In genomic region chr12:122834921-122835692, GRCh38 we compare ENCODE assay signal across 7 cellular contexts. TPM values are rescaled to one million over a fixed set of nuclear protein-coding genes. Genes with fewer than 3 reads are reported as not detected.
DNase-seq lines count a peak whose midpoint lies in the region; ATAC-seq and TF ChIP-seq lines count a peak whose summit lies in the region.

TSS of gene HIP1R (plus strand) at chr12:122835457. CDS start at chr12:122835551, 94 bp downstream.

- H3K4me3 Mint-ChIP-seq in activated CD8-positive, alpha-beta T cell treated with anti-CD3 and anti-CD28 coated beads for 36 hours = peak within 1 kb of the TSS; percentile 92
- H3K4me3 Mint-ChIP-seq in mesothelial cell of epicardium = peak within 1 kb of the TSS; percentile 87

- peak; percentile 57 for DNase-seq in activated CD8-positive, alpha-beta T cell treated with anti-CD3 and anti-CD28 coated beads for 36 hours
- peak; percentile 28 to 44 (median 37) for DNase-seq in effector memory CD4-positive, alpha-beta T cell
- DNase-seq in mesothelial cell of epicardium (ENCODE audit: low spot score in 2 of 2, unreplicated experiment in 2 of 2) (peak in 1 of 2 experiments; percentile 58), COLO829 (ENCODE audit: low spot score) (no peak)
- peak; percentile 10 to 37 for DNase-seq in stimulated activated CD8-positive, alpha-beta memory T cell treated with anti-CD3 and anti-CD28 coated beads, Interleukin-2, amount 100 ng/mL, for 1 hour (ENCODE audit: low read depth in 2 of 2)

- no peak within 1 kb of the TSS for H3K27ac ChIP-seq in KMS-11
- peak within 1 kb of the TSS; percentile 67 for H3K27ac ChIP-seq in effector memory CD4-positive, alpha-beta T cell (ENCODE audit: insufficient read depth, low read length, poor library complexity, severe bottlenecking)

- peak within 1 kb of the TSS; percentile 9; the same call in 1 of the 2 replicates for H3K9ac ChIP-seq in KMS-11

- peak within 1 kb of the TSS; percentile 88 for H3K27ac Mint-ChIP-seq in activated CD8-positive, alpha-beta T cell treated with anti-CD3 and anti-CD28 coated beads for 36 hours
- H3K27ac Mint-ChIP-seq in mesothelial cell of epicardium = peak within 1 kb of the TSS; percentile 90

- no peaks in the 10 kb centered on the region for H3K27me3 Mint-ChIP-seq in activated CD8-positive, alpha-beta T cell treated with anti-CD3 and anti-CD28 coated beads for 36 hours
- H3K27me3 Mint-ChIP-seq in mesothelial cell of epicardium (ENCODE audit: low read depth) = peaks cover 13% of the 10 kb centered on the region

- peaks cover 36% of the 10 kb centered on the region for H3K4me1 Mint-ChIP-seq in activated CD8-positive, alpha-beta T cell treated with anti-CD3 and anti-CD28 coated beads for 36 hours (ENCODE audit: low read depth)
- H3K4me1 Mint-ChIP-seq in mesothelial cell of epicardium = peaks cover 25% of the 10 kb centered on the region

- intact Hi-C loops in activated CD8-positive, alpha-beta T cell treated with anti-CD3 and anti-CD28 coated beads for 36 hours (cut with micrococcal nuclease) = no loop called here

- peaks cover 10% of the 10 kb centered on the region for H3K4me1 ChIP-seq in KMS-11 (ENCODE audit: low read depth, poor library complexity, severe bottlenecking)
- H3K4me1 ChIP-seq in effector memory CD4-positive, alpha-beta T cell (ENCODE audit: control insufficient read depth, insufficient read depth, low read length, poor library complexity, severe bottlenecking) = peaks cover 11% of the 10 kb centered on the region

- POLR2A ChIA-PET in activated CD8-positive, alpha-beta T cell treated with anti-CD3 and anti-CD28 coated beads for 36 hours (lab: Charles Lee) = interaction anchor here (0.8 to 1.9 kb wide), 5 partner anchors 8 to 139 kb away, joined by 3 to 6 read pairs (median 4); no protein-coding TSS in a partner anchor

- TF ChIP-seq CTCF in KMS-11 (conservative IDR thresholded peaks at IDR 0.05; ENCODE audit: low read depth, low read length) (no peak), mesothelial cell of epicardium (IDR thresholded peaks at IDR 0.05; ENCODE audit: unreplicated experiment) (no peak)
- TF ChIP-seq CTCF in activated CD8-positive, alpha-beta T cell treated with anti-CD3 and anti-CD28 coated beads for 36 hours (IDR thresholded peaks at IDR 0.05) = no peak

- H3K79me2 ChIP-seq in KMS-11 (ENCODE audit: insufficient read depth, low read depth) = no peaks in the 10 kb centered on the region

- no peaks in the 10 kb centered on the region for H3K9me3 ChIP-seq in effector memory CD4-positive, alpha-beta T cell (ENCODE audit: control insufficient read depth, low read length)

- no peaks in the 10 kb centered on the region for H3K9me3 Mint-ChIP-seq in activated CD8-positive, alpha-beta T cell treated with anti-CD3 and anti-CD28 coated beads for 36 hours
- H3K9me3 Mint-ChIP-seq in mesothelial cell of epicardium = no peaks in the 10 kb centered on the region

- peak within 1 kb of the TSS; percentile 61; the same call in 1 of the 2 replicates for H2AFZ ChIP-seq in KMS-11 (ENCODE audit: low read depth)

- no peaks in the 10 kb centered on the region for H4K20me1 ChIP-seq in KMS-11 (ENCODE audit: insufficient read depth)

- CTCF ChIA-PET in activated CD8-positive, alpha-beta T cell treated with anti-CD3 and anti-CD28 coated beads for 36 hours (lab: Charles Lee) = interaction anchor here (0.7 to 4.6 kb wide), 4 partner anchors 9 to 42 kb away, joined by 3 to 23 read pairs (median 4); no protein-coding TSS in a partner anchor

- peak; percentile 51 for ATAC-seq in GM18867 (IDR thresholded peaks at IDR 0.05; ENCODE audit: unreplicated experiment)
- ATAC-seq in activated CD8-positive, alpha-beta T cell treated with anti-CD3 and anti-CD28 coated beads for 36 hours = peak; percentile 64

- H3K27me3 ChIP-seq in KMS-11 (ENCODE audit: insufficient read depth, low read depth) = no peaks in the 10 kb centered on the region
- H3K27me3 ChIP-seq in effector memory CD4-positive, alpha-beta T cell (replicated peaks; ENCODE audit: control insufficient read depth, insufficient read depth, low read length, poor library complexity, severe bottlenecking) = no peaks in the 10 kb centered on the region

- no peak within 1 kb of the TSS for H3K4me3 ChIP-seq in KMS-11 (IDR thresholded peaks at IDR 0.05; ENCODE audit: insufficient read depth, low read depth, low read length)
- H3K4me3 ChIP-seq in effector memory CD4-positive, alpha-beta T cell (ENCODE audit: insufficient read depth, low read depth, low read length, poor library complexity, severe bottlenecking) = peak within 1 kb of the TSS; percentile 76

- H3K4me2 ChIP-seq in KMS-11 = peak within 1 kb of the TSS; percentile 87

- H3K36me3 ChIP-seq in KMS-11 (ENCODE audit: insufficient read depth) = no peaks in the 10 kb centered on the region
- H3K36me3 ChIP-seq in effector memory CD4-positive, alpha-beta T cell (ENCODE audit: control insufficient read depth, insufficient read depth, low read length) = no peaks in the 10 kb centered on the region

- H3K36me3 Mint-ChIP-seq in activated CD8-positive, alpha-beta T cell treated with anti-CD3 and anti-CD28 coated beads for 36 hours (ENCODE audit: low read depth) = peaks cover 4% of the 10 kb centered on the region
- no peaks in the 10 kb centered on the region for H3K36me3 Mint-ChIP-seq in mesothelial cell of epicardium

RNA-seq across cellular contexts. Expression of gene HIP1R, which starts in this region (rescaled TPM):
- 10 to 100 TPM; 22.8 to 22.9 TPM for total RNA-seq in activated CD8-positive, alpha-beta T cell treated with anti-CD3 and anti-CD28 coated beads for 36 hours
- total RNA-seq in mesothelial cell of epicardium = 37.6 to 44.2 TPM (median 40.9 TPM) in 3 replicates
